In genomic region chr7:50953820-50954219, GRCh38 we compare ENCODE assay signal across 13 cellular contexts.
DNase-seq lines count a peak whose midpoint lies in the region; ATAC-seq and TF ChIP-seq lines count a peak whose summit lies in the region.
"Had no signal": no experiment of that assay in that cellular context is flagged by ENCODE, and none has a peak within 500 bp of the region (broad histone marks: within the 10 kb centered on the region; RNA-seq: fewer than 3 reads in every experiment).

No MANE protein-coding gene starts in this region.

- H3K4me3 ChIP-seq in GM23338 (no peak overlapping the region), foreskin fibroblast (ENCODE audit: low read depth in 1 of 2, low read length in 2 of 2) (no peak overlapping the region), psoas muscle (no peak overlapping the region)

- intact Hi-C loops in psoas muscle (cut with DNase I) = no loop called here

- no peaks in the 10 kb centered on the region for H3F3A ChIP-seq in GM23338 (replicated peaks; ENCODE audit: low read depth)

- 67 to 72% (median 70%) methylated on average over 3 of the region's 3 CpGs for WGBS in psoas muscle, 3 donors

- peaks cover 17% of the 10 kb centered on the region for H3K36me3 Mint-ChIP-seq in GM23338 (ENCODE audit: low read depth)
- H3K36me3 Mint-ChIP-seq: activated naive CD4-positive, alpha-beta T cell treated with anti-CD3 and anti-CD28 coated beads, Interleukin-2, amount 50 U/mL, for 72 hours had no signal

- H3K9me2 ChIP-seq in GM23338 (ENCODE audit: insufficient read depth) = peaks cover 11% of the 10 kb centered on the region; the same call in 1 of the 2 replicates

- peak; percentile 34; the same call in 1 of the 3 replicates for ATAC-seq in GM23338
- ATAC-seq in psoas muscle = peak in 3 of 4 donors; percentile 63 to 77 (median 72)
- ATAC-seq in HG02852 (IDR thresholded peaks at IDR 0.05; ENCODE audit: unreplicated experiment) = no peak

- no peak overlapping the region for H3K27ac Mint-ChIP-seq in GM23338
- H3K27ac Mint-ChIP-seq: activated CD4-positive, alpha-beta T cell treated with anti-CD3 and anti-CD28 coated beads, Interleukin-2, amount 10 ng/mL, durations not matched to agents 7 days and 5 days; activated naive CD4-positive, alpha-beta T cell treated with anti-CD3 and anti-CD28 coated beads, Interleukin-2, amount 50 U/mL, for 72 hours had no signal

- DNase-seq in GM23338 (ENCODE audit: low spot score) (no peak), SK-MEL-5 (ENCODE audit: low read depth, low spot score) (peak; percentile 69), foreskin fibroblast (peak; percentile 26 to 30), psoas muscle (no peak), hippocampal formation (lab: John Stamatoyannopoulos, UW) (no peak), hepatic stellate cell (ENCODE audit: low spot score) (no peak)
- DNase-seq in activated naive CD4-positive, alpha-beta T cell treated with Interleukin-2 at 50 U/mL for 16 hours = no peak
- DNase-seq: activated CD4-positive, alpha-beta T cell treated with anti-CD3 and anti-CD28 coated beads, Interleukin-2, amount 10 ng/mL, durations not matched to agents 7 days and 5 days; NCI-H1694 treated with DMSO at 0.1 percent for 48 hours; RPMI8226; stimulated activated CD8-positive, alpha-beta memory T cell treated with anti-CD3 and anti-CD28 coated beads, Interleukin-4, amount 100 ng/mL, for 48 hours had no signal

- H3K9me3 Mint-ChIP-seq in GM23338 = peaks cover 38% of the 10 kb centered on the region
- H3K9me3 Mint-ChIP-seq: activated CD4-positive, alpha-beta T cell treated with anti-CD3 and anti-CD28 coated beads, Interleukin-2, amount 10 ng/mL, durations not matched to agents 7 days and 5 days had no signal

- H3K9me3 ChIP-seq in psoas muscle = peaks cover 8% of the 10 kb centered on the region

- H3K27me3 ChIP-seq in GM23338 (ENCODE audit: insufficient read depth) (peaks cover 64% of the 10 kb centered on the region), psoas muscle (ENCODE audit: insufficient read depth in 3 of 3, low read length in 2 of 3) (no peaks in the 10 kb centered on the region)

- peaks cover 4% of the 10 kb centered on the region; the same call in 1 of the 2 replicates for H4K20me1 ChIP-seq in GM23338 (replicated peaks; ENCODE audit: insufficient read depth)

- peaks cover 66% of the 10 kb centered on the region for H3K27me3 Mint-ChIP-seq in GM23338 (ENCODE audit: insufficient read depth, low read depth, poor library complexity)

- TF ChIP-seq CTCF in GM23338 (conservative IDR thresholded peaks at IDR 0.05; ENCODE audit: low read depth in 2 of 2) = no peak
- TF ChIP-seq CTCF in foreskin fibroblast (IDR thresholded peaks at IDR 0.05; ENCODE audit: low read depth, low read length) = no peak
- TF ChIP-seq CTCF in psoas muscle (IDR thresholded peaks at IDR 0.05) = no peak

- H3K79me2 ChIP-seq in GM23338 (replicated peaks; ENCODE audit: insufficient read depth) = no peaks in the 10 kb centered on the region

- in situ Hi-C loops in SK-MEL-5 (cut with HindIII; ENCODE audit: low pct_unique_long_range_greater_than_20kb, low sequenced_read_pairs) = no loop called here

- no peak overlapping the region for H2AFZ ChIP-seq in GM23338

- peaks cover 21% of the 10 kb centered on the region for H3K4me1 Mint-ChIP-seq in GM23338
- H3K4me1 Mint-ChIP-seq: activated CD4-positive, alpha-beta T cell treated with anti-CD3 and anti-CD28 coated beads, Interleukin-2, amount 10 ng/mL, durations not matched to agents 7 days and 5 days had no signal

- peaks cover 11% of the 10 kb centered on the region for H3K4me1 ChIP-seq in GM23338 (ENCODE audit: insufficient read depth)
- H3K4me1 ChIP-seq in psoas muscle = peaks cover 4% of the 10 kb centered on the region

- H3K4me3 Mint-ChIP-seq in GM23338 = no peak overlapping the region
- H3K4me3 Mint-ChIP-seq: activated CD4-positive, alpha-beta T cell treated with anti-CD3 and anti-CD28 coated beads, Interleukin-2, amount 10 ng/mL, durations not matched to agents 7 days and 5 days had no signal

- no peak overlapping the region for H3K4me2 ChIP-seq in GM23338

- H3K36me3 ChIP-seq in GM23338 (ENCODE audit: insufficient read depth) (no peaks in the 10 kb centered on the region), psoas muscle (ENCODE audit: insufficient read depth in 1 of 2, low read depth in 1 of 2) (no peaks in the 10 kb centered on the region)

- no peak overlapping the region for H3K27ac ChIP-seq in GM23338 (ENCODE audit: low read depth)
- no peak overlapping the region for H3K27ac ChIP-seq in psoas muscle

TF ChIP-seq in GM23338, 12 proteins besides CTCF, POLR2A, EP300 and RAD21 (continues in another document):
- TF ChIP-seq EZH2phosphoT487 (IDR thresholded peaks at IDR 0.05; ENCODE audit: unreplicated experiment) (no peak), ETS1 (IDR thresholded peaks at IDR 0.05) (no peak), EZH2 (IDR thresholded peaks at IDR 0.05; ENCODE audit: low read depth, unreplicated experiment) (no peak), ZNF114 (CRISPR knock-in tag; IDR thresholded peaks at IDR 0.05) (no peak), ZNF462 (CRISPR knock-in tag; IDR thresholded peaks at IDR 0.05) (no peak)

Comparison
In these comparisons a context has a peak if more than half of its experiments do, and no peak if none do; other contexts are left out.
1. DNase-seq: peak in SK-MEL-5 (single experiment) and foreskin fibroblast (2 of 2); none in GM23338 (single experiment), psoas muscle (0 of 2), activated naive CD4-positive, alpha-beta T cell treated with Interleukin-2 at 50 U/mL for 16 hours (single experiment), hippocampal formation (0 of 2) and hepatic stellate cell (single experiment).